ENCODE assay signal across 8 cellular contexts in the genomic region with DNA sequence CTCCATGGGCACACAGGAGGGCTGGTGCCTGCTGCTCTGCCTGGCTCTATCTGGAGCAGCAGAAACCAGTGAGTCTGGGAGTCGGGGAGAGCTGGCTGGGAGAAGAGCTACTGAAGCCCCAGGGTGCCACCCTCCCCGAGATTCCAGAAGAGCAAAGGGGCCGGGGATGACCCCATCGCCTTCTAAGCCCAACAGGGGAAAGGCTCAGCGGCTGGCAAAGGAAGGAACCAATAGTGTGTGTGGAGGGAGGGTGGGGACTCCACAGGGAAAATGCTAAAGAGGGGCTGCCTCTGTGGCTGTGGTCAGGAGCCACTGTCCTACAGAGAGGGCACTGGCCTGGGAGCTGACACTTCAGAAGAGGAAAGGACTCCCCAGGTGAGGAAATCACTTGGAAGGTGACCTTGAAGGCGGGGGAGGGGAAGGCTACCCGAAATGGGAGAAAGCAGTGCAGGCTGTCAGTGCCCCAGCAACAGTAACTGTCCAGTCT. TPM values are rescaled to one million over a fixed set of nuclear protein-coding genes. Genes with fewer than 3 reads are reported as not detected.
DNase-seq lines count a peak whose midpoint lies in the region; TF ChIP-seq lines count a peak whose summit lies in the region.

No MANE protein-coding gene starts in this region.

- peaks cover 49% of the 10 kb centered on the region for H3K4me1 ChIP-seq in OCI-LY7 (ENCODE audit: insufficient read depth, low read length, poor library complexity, severe bottlenecking)
- peaks cover 22% of the 10 kb centered on the region for H3K4me1 ChIP-seq in mesendoderm (ENCODE audit: control insufficient read depth, low read depth, low read length)
- H3K4me1 ChIP-seq in tibial artery = peaks cover 0 to 36% (median 30%) of the 10 kb centered on the region in 4 donors

- H2BK15ac ChIP-seq in mesendoderm (replicated peaks; ENCODE audit: low read depth) = no peak overlapping the region

- H2BK120ac ChIP-seq in mesendoderm (ENCODE audit: low read depth, low read length) = no peak overlapping the region

- H3K4me3 ChIP-seq in OCI-LY7 (ENCODE audit: low read depth, low read length, poor library complexity, severe bottlenecking) = peak overlapping the region; percentile 74
- H3K4me3 ChIP-seq in mesendoderm (ENCODE audit: low read length) = no peak overlapping the region
- H3K4me3 ChIP-seq in tibial artery = peak overlapping the region; percentile 73 to 88

- H4K8ac ChIP-seq in mesendoderm (ENCODE audit: low read depth, low read length) = no peak overlapping the region

- peak overlapping the region; percentile 83 for H3K56ac ChIP-seq in mesendoderm (ENCODE audit: low read length)

- POLR2A ChIA-PET in OCI-LY7 (lab: Charles Lee) = interaction anchor here (1.0 to 3.4 kb wide), 9 partner anchors 9 to 176 kb away, joined by 3 to 27 read pairs (median 4); partner anchors contain the start of genes CD27, MRPL51 and VAMP1

- H3K18ac ChIP-seq in mesendoderm (ENCODE audit: low read length) = peak overlapping the region; percentile 16

- H4K5ac ChIP-seq in mesendoderm (ENCODE audit: low read length) = no peak overlapping the region

- no CpG with 5 or more reads among the region's 7 CpGs for WGBS in mesendoderm (ENCODE audit: extremely low coverage, insufficient coverage, low lambda C conversion rate)

- H3K4ac ChIP-seq in mesendoderm (ENCODE audit: low read depth, low read length) = peak overlapping the region; percentile 21

- H3K36me3 ChIP-seq in OCI-LY7 (ENCODE audit: insufficient read depth, low read length) (peaks cover 32% of the 10 kb centered on the region), mesendoderm (ENCODE audit: control insufficient read depth, insufficient read depth, low read length) (no peaks in the 10 kb centered on the region), tibial artery (peaks cover 7 to 43% (median 20%) of the 10 kb centered on the region in 3 donors)

- H3K79me2 ChIP-seq in OCI-LY7 (ENCODE audit: insufficient read depth, low read depth, low read length) (peaks cover 10% of the 10 kb centered on the region; the same call in 1 of the 2 replicates), mesendoderm (ENCODE audit: control insufficient read depth, insufficient read depth, low read length) (no peaks in the 10 kb centered on the region)

- no peak overlapping the region for H3K23ac ChIP-seq in mesendoderm (ENCODE audit: low read length)

- no peaks in the 10 kb centered on the region for H3K9me3 ChIP-seq in OCI-LY7 (ENCODE audit: low read length)
- no peaks in the 10 kb centered on the region for H3K9me3 ChIP-seq in tibial artery

- no peaks in the 10 kb centered on the region for H3K27me3 ChIP-seq in mesendoderm (ENCODE audit: insufficient read depth, low read length, poor library complexity)
- no peaks in the 10 kb centered on the region for H3K27me3 ChIP-seq in tibial artery

- DNase-seq in NCI-H1694 (lab: John Stamatoyannopoulos, UW) = peak; percentile 12
- no peak for DNase-seq in NCI-H1694 treated with DMSO at 0.1 percent for 48 hours (lab: John Stamatoyannopoulos, UW)
- no peak for DNase-seq in OCI-LY7 (ENCODE audit: low spot score)
- peak; percentile 30 for DNase-seq in dermis blood vessel endothelial cell
- DNase-seq in mesendoderm = no peak
- DNase-seq in tibial artery = no peak
- DNase-seq in NCI-H748 (lab: John Stamatoyannopoulos, UW; ENCODE audit: unreplicated experiment) = no peak
- no peak for DNase-seq in DMS114 treated with DMSO at 0.1 percent for 48 hours (lab: John Stamatoyannopoulos, UW; ENCODE audit: unreplicated experiment)

- intact Hi-C loops in OCI-LY7 (cut with micrococcal nuclease; ENCODE audit: unreplicated experiment) = no loop called here
- intact Hi-C loops in tibial artery (cut with DNase I; ENCODE audit: low total_unique reads) = no loop called here

- H3K4me2 ChIP-seq in OCI-LY7 (ENCODE audit: low read length) (peak overlapping the region; percentile 88), mesendoderm (ENCODE audit: low read length) (no peak overlapping the region)

- no peaks in the 10 kb centered on the region for H3K9me2 ChIP-seq in OCI-LY7 (ENCODE audit: insufficient read depth, low read length)

- H2BK5ac ChIP-seq in mesendoderm (ENCODE audit: low read length) = peak overlapping the region; percentile 25

- CTCF ChIA-PET in OCI-LY7 (lab: Charles Lee; ENCODE audit: unreplicated experiment) = interaction anchor here (0.7 to 1.0 kb wide), 3 partner anchors 9 to 21 kb away, joined by 3 read pairs; no protein-coding TSS in a partner anchor

- BruUV-seq in OCI-LY7 (replicated peaks; lab: Mats Ljungman, UMichigan) = no TSS peak

- peak overlapping the region; percentile 25; the same call in 1 of the 2 replicates for H2AFZ ChIP-seq in OCI-LY7 (ENCODE audit: low read length)

- H3K27ac ChIP-seq in OCI-LY7 (ENCODE audit: low read depth, low read length, poor library complexity, severe bottlenecking) (peak overlapping the region; percentile 81), mesendoderm (ENCODE audit: low read depth, low read length) (peak overlapping the region; percentile 68), tibial artery (peak overlapping the region; percentile 97 to 98)

- no peaks in the 10 kb centered on the region for H3K79me1 ChIP-seq in mesendoderm (ENCODE audit: low read length)

- TF ChIP-seq CTCF in OCI-LY7 (conservative IDR thresholded peaks at IDR 0.05; ENCODE audit: low read length) (no peak), tibial artery (IDR thresholded peaks at IDR 0.05) (no peak)

- H2AK5ac ChIP-seq in mesendoderm (ENCODE audit: low read length) = no peak overlapping the region

- H3K9ac ChIP-seq in mesendoderm (ENCODE audit: low read length) = peak overlapping the region; percentile 44

- H4K20me1 ChIP-seq in OCI-LY7 (ENCODE audit: insufficient read depth, low read length) = no peaks in the 10 kb centered on the region

RNA-seq across cellular contexts. Expression of gene TAPBPL, which starts 0.4 kb away (rescaled TPM):
- total RNA-seq in OCI-LY7 (2014; rRNA removed; shearing (Covaris generic)) = 18.4 and 23.7 TPM in 2 replicates
- total RNA-seq in OCI-LY7 (2022) (22.2 and 25.5 TPM in 2 replicates), dermis blood vessel endothelial cell (23.0 and 26.1 TPM in 2 replicates)
- polyA plus RNA-seq in mesendoderm (2013, experiment 1 of 2) = 0.35 TPM
- 0.46 TPM for polyA plus RNA-seq in mesendoderm (2013, experiment 2 of 2)

RNA-seq across cellular contexts. Expression of gene CD27, which starts 7.5 kb away (rescaled TPM):
- 18.0 and 19.8 TPM in 2 replicates for total RNA-seq in OCI-LY7 (2014; rRNA removed; shearing (Covaris generic))
- 39.9 and 48.3 TPM in 2 replicates for total RNA-seq in OCI-LY7 (2022)
- total RNA-seq in dermis blood vessel endothelial cell = not detected in 2 replicates
- 0.25 TPM for polyA plus RNA-seq in mesendoderm (2013, experiment 1 of 2)
- 0.22 TPM for polyA plus RNA-seq in mesendoderm (2013, experiment 2 of 2)

RNA-seq across cellular contexts. Expression of gene VAMP1, which starts 18.2 kb away (rescaled TPM):
- total RNA-seq in OCI-LY7 (2014; rRNA removed; shearing (Covaris generic)) = 82.7 and 86.0 TPM in 2 replicates
- total RNA-seq in OCI-LY7 (2022) = 46.9 and 51.6 TPM in 2 replicates
- total RNA-seq in dermis blood vessel endothelial cell = 0.51 and 4.1 TPM in 2 replicates
- polyA plus RNA-seq in mesendoderm (2013, experiment 1 of 2) = 8.1 TPM
- 8.5 TPM for polyA plus RNA-seq in mesendoderm (2013, experiment 2 of 2)

RNA-seq across cellular contexts. Expression of gene MRPL51, which starts 40.8 kb away (rescaled TPM):
- 152 and 164 TPM in 2 replicates for total RNA-seq in OCI-LY7 (2014; rRNA removed; shearing (Covaris generic))
- total RNA-seq in OCI-LY7 (2022) (280 and 338 TPM in 2 replicates), dermis blood vessel endothelial cell (86.4 and 167 TPM in 2 replicates)
- polyA plus RNA-seq in mesendoderm (2013, experiment 1 of 2) = 887 TPM
- 886 TPM for polyA plus RNA-seq in mesendoderm (2013, experiment 2 of 2)

RNA-seq across cellular contexts. Expression of gene NCAPD2, which starts 41.6 kb away (rescaled TPM):
- 157 and 195 TPM in 2 replicates for total RNA-seq in OCI-LY7 (2014; rRNA removed; shearing (Covaris generic))
- total RNA-seq in OCI-LY7 (2022) (225 and 267 TPM in 2 replicates), dermis blood vessel endothelial cell (28.2 and 102 TPM in 2 replicates)
- polyA plus RNA-seq in mesendoderm (2013, experiment 1 of 2) = 52.1 TPM
- polyA plus RNA-seq in mesendoderm (2013, experiment 2 of 2) = 50.5 TPM

Comparison
In these comparisons a context has a peak if more than half of its experiments do, and no peak if none do; other contexts are left out.
1. DNase-seq: peak in NCI-H1694 (single experiment) and dermis blood vessel endothelial cell (single experiment); none in NCI-H1694 treated with DMSO at 0.1 percent for 48 hours (single experiment), OCI-LY7 (single experiment), mesendoderm (single experiment), tibial artery (0 of 2), NCI-H748 (single experiment) and DMS114 treated with DMSO at 0.1 percent for 48 hours (single experiment).
2. RNA of gene CD27, which starts 7.5 kb away (total RNA-seq): 18.0 to 48.3 TPM in OCI-LY7; not detected in dermis blood vessel endothelial cell; every median in the first group is over 10 times any median in the second.
3. Peak in every context shown above with its lines, with median percentiles within 50 percentile points of each other: H3K27ac ChIP-seq.